In the genomic region with DNA sequence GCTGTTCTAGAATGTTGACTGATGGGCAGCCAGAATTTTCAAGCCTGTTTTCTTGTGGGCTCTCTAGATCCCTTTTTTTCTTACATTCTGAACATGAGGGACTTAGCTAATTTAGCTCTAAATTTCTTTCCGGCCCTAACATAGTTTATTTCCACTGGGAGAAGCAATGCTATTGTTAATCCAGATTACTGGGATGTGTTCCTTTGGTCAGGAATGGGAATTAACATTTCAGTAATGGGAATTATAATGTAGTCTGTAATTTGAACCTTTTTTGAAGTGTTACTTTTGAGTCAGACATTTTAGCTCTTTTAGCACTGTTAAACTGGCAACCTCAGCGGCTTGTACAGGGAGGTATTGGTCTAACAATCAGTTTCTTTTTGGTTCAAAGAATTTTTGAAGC, we compare ENCODE assay signal across 24 cellular contexts. TPM values are rescaled to one million over a fixed set of nuclear protein-coding genes. Genes with fewer than 3 reads are reported as not detected.
A peak's percentile ranks its signal among the peaks of the same experiment; 100 is the strongest.
DNase-seq lines count a peak whose midpoint lies in the region; ATAC-seq and TF ChIP-seq lines count a peak whose summit lies in the region.
"Had no signal": no experiment of that assay in that cellular context is flagged by ENCODE, and none has a peak within 500 bp of the region (broad histone marks: within the 10 kb centered on the region; RNA-seq: fewer than 3 reads in every experiment).

No MANE protein-coding gene starts in this region.

- H3K27me3 ChIP-seq in A673 (replicated peaks; ENCODE audit: insufficient read depth, low read depth, low read length, poor library complexity), result no peaks in the 10 kb centered on the region

- CTCF ChIA-PET in activated CD4-positive, alpha-beta T cell treated with anti-CD3 and anti-CD28 coated beads for 36 hours (lab: Charles Lee), result interaction anchor here (0.6 to 1.6 kb wide), 6 partner anchors 8 to 110 kb away, joined by 3 to 4 read pairs (median 4); no protein-coding TSS in a partner anchor
- CTCF ChIA-PET in A673 (lab: Charles Lee), result no interaction called here

- DNase-seq in activated CD4-positive, alpha-beta T cell treated with anti-CD3 and anti-CD28 coated beads for 36 hours, result no peak
- DNase-seq in activated CD4-positive, alpha-beta T cell treated with anti-CD3 and anti-CD28 coated beads for 1 hour, result no peak
- DNase-seq in A673 (ENCODE audit: low spot score) (no peak), DMS 273 treated with DMSO at 0.1 percent for 48 hours (lab: John Stamatoyannopoulos, UW) (peak; percentile 4), natural killer cell (no peak), occipital lobe (lab: John Stamatoyannopoulos, UW) (no peak)
- DNase-seq: 8988T, COR-L47, DMS79, EL, GDM1, Karpas-422, NCI-H1092 treated with DMSO at 0.1 percent for 48 hours, NCI-H1436, NCI-H187, NCI-H2081 treated with DMSO at 0.1 percent for 48 hours, NCI-H526, NCI-H82, PC-9, SHP77 had no signal

- H3K9me3 Mint-ChIP-seq in activated CD4-positive, alpha-beta T cell treated with anti-CD3 and anti-CD28 coated beads for 36 hours (ENCODE audit: low read depth), result peaks cover 1% of the 10 kb centered on the region
- no peaks in the 10 kb centered on the region for H3K9me3 Mint-ChIP-seq in natural killer cell

- H3K36me3 ChIP-seq in A673 (ENCODE audit: insufficient read depth, low read length, poor library complexity, severe bottlenecking), result no peaks in the 10 kb centered on the region

- H3K4me3 ChIP-seq in A673 (ENCODE audit: low read depth, low read length, poor library complexity, severe bottlenecking), result no peak overlapping the region
- H3K4me3 ChIP-seq: GM12878, PC-9 had no signal

- POLR2A ChIA-PET in activated CD4-positive, alpha-beta T cell treated with anti-CD3 and anti-CD28 coated beads for 36 hours (lab: Charles Lee), result interaction anchor here (0.6 to 0.8 kb wide), 3 partner anchors 31 to 297 kb away, joined by 3 to 5 read pairs (median 4); no protein-coding TSS in a partner anchor
- POLR2A ChIA-PET in A673 (lab: Charles Lee; ENCODE audit: low non-redundant PET), result no interaction called here

- intact Hi-C loops in activated CD4-positive, alpha-beta T cell treated with anti-CD3 and anti-CD28 coated beads for 36 hours (cut with DNase I, micrococcal nuclease), result no loop called here
- intact Hi-C loops in A673 (cut with micrococcal nuclease; ENCODE audit: unreplicated experiment), result no loop called here
- intact Hi-C loops in natural killer cell (cut with micrococcal nuclease), result no loop called here

- H3K4me1 ChIP-seq in A673 (ENCODE audit: insufficient read depth, low read length, poor library complexity, severe bottlenecking), result peaks cover 82% of the 10 kb centered on the region

- no peak overlapping the region for H3K4me3 Mint-ChIP-seq in activated CD4-positive, alpha-beta T cell treated with anti-CD3 and anti-CD28 coated beads for 36 hours
- H3K4me3 Mint-ChIP-seq in natural killer cell, result peak overlapping the region; percentile 60

- peaks cover 12% of the 10 kb centered on the region for H3K36me3 Mint-ChIP-seq in activated CD4-positive, alpha-beta T cell treated with anti-CD3 and anti-CD28 coated beads for 36 hours (ENCODE audit: low read depth)
- H3K36me3 Mint-ChIP-seq in natural killer cell, result no peaks in the 10 kb centered on the region

- TF ChIP-seq CTCF in A673 (conservative IDR thresholded peaks at IDR 0.05; ENCODE audit: low read depth, low read length) (no peak), natural killer cell (IDR thresholded peaks at IDR 0.05) (no peak)

- peak overlapping the region; percentile 69 for H3K27ac ChIP-seq in A673 (ENCODE audit: low read depth, low read length, poor library complexity, severe bottlenecking)
- H3K27ac ChIP-seq: PC-9 had no signal

- ATAC-seq in activated CD4-positive, alpha-beta T cell treated with anti-CD3 and anti-CD28 coated beads for 36 hours, result no peak
- ATAC-seq in natural killer cell, result no peak
- no peak for ATAC-seq in GM21737 (IDR thresholded peaks at IDR 0.05; ENCODE audit: unreplicated experiment)
- no peak for ATAC-seq in GM19455 (IDR thresholded peaks at IDR 0.05; ENCODE audit: unreplicated experiment)
- ATAC-seq: GM12878, HepG2 had no signal

- no TSS peak for BruUV-seq in A673 (replicated peaks; lab: Mats Ljungman, UMichigan)

- H3K27me3 Mint-ChIP-seq in activated CD4-positive, alpha-beta T cell treated with anti-CD3 and anti-CD28 coated beads for 36 hours, result no peaks in the 10 kb centered on the region
- H3K27me3 Mint-ChIP-seq in natural killer cell (ENCODE audit: low read depth in 2 of 2), result no peaks in the 10 kb centered on the region

- peak overlapping the region; percentile 14 for H3K27ac Mint-ChIP-seq in activated CD4-positive, alpha-beta T cell treated with anti-CD3 and anti-CD28 coated beads for 36 hours
- peak overlapping the region; percentile 65 to 75 for H3K27ac Mint-ChIP-seq in natural killer cell

- no peaks in the 10 kb centered on the region for H3K9me3 ChIP-seq in A673 (ENCODE audit: low read depth, low read length, poor library complexity, severe bottlenecking)

- H3K4me1 Mint-ChIP-seq in activated CD4-positive, alpha-beta T cell treated with anti-CD3 and anti-CD28 coated beads for 36 hours, result peaks cover 78% of the 10 kb centered on the region
- peaks cover 66 to 75% of the 10 kb centered on the region in 2 donors for H3K4me1 Mint-ChIP-seq in natural killer cell

RNA-seq across cellular contexts. Expression of a gene that starts 7.5 kb away (rescaled TPM):
- total RNA-seq in activated CD4-positive, alpha-beta T cell treated with anti-CD3 and anti-CD28 coated beads for 36 hours, result 10 to 100 TPM; 34.5 to 47.8 TPM
- total RNA-seq in A673 (2021), result 64.0 and 67.4 TPM in 2 replicates
- 10 to 100 TPM; 87.7 to 97.4 (median 90.1) TPM for total RNA-seq in natural killer cell
- 23.4 TPM for total RNA-seq in occipital lobe
